Comparison of ENCODE assay signal across 8 cellular contexts in genomic region chr12:68612245-68612644, GRCh38. TPM values are rescaled to one million over a fixed set of nuclear protein-coding genes. Genes with fewer than 3 reads are reported as not detected.
DNase-seq lines count a peak whose midpoint lies in the region; ATAC-seq, FAIRE-seq and TF ChIP-seq lines count a peak whose summit lies in the region.

No MANE protein-coding gene starts in this region.

- peak overlapping the region; percentile 88 to 91 for H3K4me3 ChIP-seq in kidney (ENCODE audit: low read length in 2 of 2)
- peak overlapping the region; percentile 95 for H3K4me3 ChIP-seq in thymus (ENCODE audit: low read length)

- no peaks in the 10 kb centered on the region for H3K27me3 ChIP-seq in thymus (ENCODE audit: control insufficient read depth, insufficient read depth)

- peak overlapping the region; percentile 86 for H3K4me3 Mint-ChIP-seq in activated CD4-positive, alpha-beta T cell treated with anti-CD3 and anti-CD28 coated beads for 36 hours

- H3K9ac ChIP-seq in kidney (ENCODE audit: low read length in 2 of 2), result peak overlapping the region; percentile 95

- peak overlapping the region; percentile 92 for H3K27ac Mint-ChIP-seq in activated CD4-positive, alpha-beta T cell treated with anti-CD3 and anti-CD28 coated beads for 36 hours
- H3K27ac Mint-ChIP-seq in activated naive CD4-positive, alpha-beta T cell treated with anti-CD3 and anti-CD28 coated beads, Interleukin-2, amount 50 U/mL, for 72 hours, result peak overlapping the region; percentile 98 to 100

- CTCF ChIA-PET in activated CD4-positive, alpha-beta T cell treated with anti-CD3 and anti-CD28 coated beads for 36 hours (lab: Charles Lee), result interaction anchor here (0.9 to 2.4 kb wide), 5 partner anchors 20 to 295 kb away, joined by 3 to 8 read pairs (median 5); no protein-coding TSS in a partner anchor

- no peak for DNase-seq in activated CD4-positive, alpha-beta T cell treated with anti-CD3 and anti-CD28 coated beads for 36 hours
- DNase-seq in activated CD4-positive, alpha-beta T cell treated with anti-CD3 and anti-CD28 coated beads, Interleukin-2, amount 50 U/mL, for 48 hours, result no peak
- DNase-seq in activated naive CD4-positive, alpha-beta T cell treated with anti-CD3 and anti-CD28 coated beads, Interleukin-2, amount 50 U/mL, for 72 hours (ENCODE audit: low spot score in 2 of 2), result no peak
- no peak for DNase-seq in kidney
- DNase-seq in NCI-H345 (lab: John Stamatoyannopoulos, UW), result no peak
- DNase-seq in stimulated activated CD4-positive, alpha-beta T cell treated with anti-CD3 and anti-CD28 coated beads, Interleukin-4, amount 100 ng/mL, for 1 hour, result no peak
- no peak for DNase-seq in hippocampal formation (lab: John Stamatoyannopoulos, UW)

- H3K4me1 ChIP-seq in kidney (ENCODE audit: control insufficient read depth in 1 of 2, insufficient read depth in 1 of 2, low read depth in 1 of 2, low read length in 2 of 2) (peaks cover 2 to 24% of the 10 kb centered on the region in 2 donors), thymus (ENCODE audit: control insufficient read depth, insufficient read depth, low read length) (peaks cover 7% of the 10 kb centered on the region)

- intact Hi-C loops in activated CD4-positive, alpha-beta T cell treated with anti-CD3 and anti-CD28 coated beads for 36 hours (cut with DNase I, micrococcal nuclease), result loop anchor here (2.0 to 5.0 kb wide), 6 partner anchors 35 to 1345 kb away; partner anchors contain the start of gene CAND1 (in 1 of the 2)
- intact Hi-C loops in kidney (cut with DNase I), result no loop called here

- H3K36me3 Mint-ChIP-seq in activated CD4-positive, alpha-beta T cell treated with anti-CD3 and anti-CD28 coated beads for 36 hours (ENCODE audit: low read depth), result peaks cover 39% of the 10 kb centered on the region
- H3K36me3 Mint-ChIP-seq in activated naive CD4-positive, alpha-beta T cell treated with anti-CD3 and anti-CD28 coated beads, Interleukin-2, amount 50 U/mL, for 72 hours, result peaks cover 35 to 47% of the 10 kb centered on the region in 2 donors

- no peak for TF ChIP-seq CTCF in kidney (IDR thresholded peaks at IDR 0.05; ENCODE audit: borderline replicate concordance, extremely low read depth, insufficient read depth)

- no peak for FAIRE-seq in kidney (lab: Jason Lieb, UNC)

- no peaks in the 10 kb centered on the region for H3K9me3 Mint-ChIP-seq in activated CD4-positive, alpha-beta T cell treated with anti-CD3 and anti-CD28 coated beads for 36 hours (ENCODE audit: low read depth)
- no peaks in the 10 kb centered on the region for H3K9me3 Mint-ChIP-seq in activated naive CD4-positive, alpha-beta T cell treated with anti-CD3 and anti-CD28 coated beads, Interleukin-2, amount 50 U/mL, for 72 hours

- H3K9me3 ChIP-seq in kidney (ENCODE audit: control insufficient read depth in 1 of 2, low read length in 2 of 2), result no peaks in the 10 kb centered on the region
- no peaks in the 10 kb centered on the region for H3K9me3 ChIP-seq in thymus (ENCODE audit: control insufficient read depth)

- peaks cover 51% of the 10 kb centered on the region for H3K4me1 Mint-ChIP-seq in activated CD4-positive, alpha-beta T cell treated with anti-CD3 and anti-CD28 coated beads for 36 hours

- no peaks in the 10 kb centered on the region for H3K27me3 Mint-ChIP-seq in activated CD4-positive, alpha-beta T cell treated with anti-CD3 and anti-CD28 coated beads for 36 hours

- H3K36me3 ChIP-seq in kidney (ENCODE audit: control insufficient read depth in 1 of 2, insufficient read depth in 2 of 2, low read length in 2 of 2) (no peaks in the 10 kb centered on the region), thymus (ENCODE audit: control insufficient read depth, insufficient read depth) (no peaks in the 10 kb centered on the region)

- H3K27ac ChIP-seq in kidney (ENCODE audit: low read depth in 2 of 2, low read length in 2 of 2), result peak overlapping the region; percentile 98 to 99
- H3K27ac ChIP-seq in thymus (ENCODE audit: low read depth), result peak overlapping the region; percentile 58

- no peak for ATAC-seq in activated CD4-positive, alpha-beta T cell treated with anti-CD3 and anti-CD28 coated beads for 36 hours
- peak in 1 of 2 donors; percentile 34 for ATAC-seq in activated naive CD4-positive, alpha-beta T cell treated with anti-CD3 and anti-CD28 coated beads, Interleukin-2, amount 50 U/mL, for 72 hours

- 17% methylated on average over 5 of the region's 5 CpGs for WGBS in thymus

- POLR2A ChIA-PET in activated CD4-positive, alpha-beta T cell treated with anti-CD3 and anti-CD28 coated beads for 36 hours (lab: Charles Lee), result interaction anchor here (1.0 to 2.0 kb wide), 6 partner anchors 16 to 280 kb away, joined by 3 to 6 read pairs (median 4); partner anchors contain the start of gene MDM1

RNA-seq across cellular contexts. Expression of gene RAP1B, which starts 1.5 kb away (rescaled TPM):
- total RNA-seq in activated CD4-positive, alpha-beta T cell treated with anti-CD3 and anti-CD28 coated beads for 36 hours, result 100 to 1,000 TPM; 174 to 242 TPM
- 100 to 1,000 TPM; 182 to 232 TPM for total RNA-seq in activated naive CD4-positive, alpha-beta T cell treated with anti-CD3 and anti-CD28 coated beads, Interleukin-2, amount 50 U/mL, for 72 hours
- 157 TPM for total RNA-seq in kidney
- polyA plus RNA-seq in kidney (ENCODE audit: insufficient read depth, low read depth, low replicate concordance) (102 TPM), thymus (230 TPM)
